Comparison of ENCODE assay signal across 26 cellular contexts in genomic region chr15:64211696-64212095, GRCh38.
"Had no signal": no experiment of that assay in that cellular context is flagged by ENCODE, and none has a peak within 500 bp of the region (broad histone marks: within the 10 kb centered on the region; RNA-seq: fewer than 3 reads in every experiment).

No MANE protein-coding gene starts in this region.

- H3K36me3 ChIP-seq: pancreas had no signal

- H3K9me3 Mint-ChIP-seq: endodermal cell; naive thymus-derived CD8-positive, alpha-beta T cell; neural crest cell; stimulated activated memory B cell treated with anti-CD40 and anti-IgM and Interleukin-4, amounts not matched to agents 10 μg/mL and 1 μg/mL and 100 μg/mL, for 72 hours had no signal

- H3K4me3 ChIP-seq: dorsolateral prefrontal cortex, gastrocnemius medialis, lower lobe of right lung, pancreas, right lobe of liver, thoracic aorta, tibial nerve, upper lobe of left lung had no signal

- DNase-seq: dorsolateral prefrontal cortex; effector CD4-positive, alpha-beta T cell; endodermal cell; foreskin fibroblast; gastrocnemius medialis; head of caudate nucleus; left ventricle myocardium superior; lower lobe of right lung; naive thymus-derived CD8-positive, alpha-beta T cell; pancreas; right lobe of liver; small intestine; stimulated activated CD4-positive, alpha-beta T cell treated with anti-CD3 and anti-CD28 coated beads, Interleukin-2, amount 100 ng/mL, for 24 hours; stimulated activated CD4-positive, alpha-beta T cell treated with anti-CD3 and anti-CD28 coated beads, Interleukin-4, amount 100 ng/mL, for 24 hours; stimulated activated naive CD8-positive, alpha-beta T cell treated with anti-CD3 and anti-CD28 coated beads, Interleukin-15, Interleukin-2, amounts not matched to agents 100 U/mL and 50 U/mL, for 24 hours; substantia nigra; upper lobe of left lung had no signal

- H3K4me1 ChIP-seq: gastrocnemius medialis, lower lobe of right lung had no signal

- H3K27me3 ChIP-seq: dorsolateral prefrontal cortex, gastrocnemius medialis, neutrophil, pancreas, right lobe of liver, tibial nerve, upper lobe of left lung had no signal

- ATAC-seq: esophagus mucosa; gastrocnemius medialis; left ventricle myocardium superior; lower lobe of right lung; naive thymus-derived CD8-positive, alpha-beta T cell; pancreas; right lobe of liver; stimulated activated memory B cell treated with anti-CD40 and anti-IgM and Interleukin-4, amounts not matched to agents 10 μg/mL and 1 μg/mL and 100 μg/mL, for 72 hours; stimulated activated naive CD8-positive, alpha-beta T cell treated with anti-CD3 and anti-CD28 coated beads, Interleukin-15, Interleukin-2, amounts not matched to agents 100 U/mL and 50 U/mL, for 24 hours had no signal

- H3K4me1 Mint-ChIP-seq: neural crest cell; stimulated activated memory B cell treated with anti-CD40 and anti-IgM and Interleukin-4, amounts not matched to agents 10 μg/mL and 1 μg/mL and 100 μg/mL, for 72 hours had no signal

- H3K27ac Mint-ChIP-seq: endodermal cell; stimulated activated memory B cell treated with anti-CD40 and anti-IgM and Interleukin-4, amounts not matched to agents 10 μg/mL and 1 μg/mL and 100 μg/mL, for 72 hours had no signal

- H3K4me3 Mint-ChIP-seq: endodermal cell; naive thymus-derived CD8-positive, alpha-beta T cell; neural crest cell; stimulated activated memory B cell treated with anti-CD40 and anti-IgM and Interleukin-4, amounts not matched to agents 10 μg/mL and 1 μg/mL and 100 μg/mL, for 72 hours had no signal

- H3K27ac ChIP-seq: dorsolateral prefrontal cortex, epithelial cell of prostate, gastrocnemius medialis, lower lobe of right lung, neutrophil, pancreas, right lobe of liver, thoracic aorta, tibial nerve, upper lobe of left lung had no signal

- H3K9me3 ChIP-seq: gastrocnemius medialis, lower lobe of right lung, neutrophil, pancreas, right lobe of liver, thoracic aorta, tibial nerve, upper lobe of left lung had no signal

- FAIRE-seq: keratinocyte, pancreas, small intestine, urothelium cell line had no signal
